Comparison of ENCODE assay signal across 8 cellular contexts in the genomic region with DNA sequence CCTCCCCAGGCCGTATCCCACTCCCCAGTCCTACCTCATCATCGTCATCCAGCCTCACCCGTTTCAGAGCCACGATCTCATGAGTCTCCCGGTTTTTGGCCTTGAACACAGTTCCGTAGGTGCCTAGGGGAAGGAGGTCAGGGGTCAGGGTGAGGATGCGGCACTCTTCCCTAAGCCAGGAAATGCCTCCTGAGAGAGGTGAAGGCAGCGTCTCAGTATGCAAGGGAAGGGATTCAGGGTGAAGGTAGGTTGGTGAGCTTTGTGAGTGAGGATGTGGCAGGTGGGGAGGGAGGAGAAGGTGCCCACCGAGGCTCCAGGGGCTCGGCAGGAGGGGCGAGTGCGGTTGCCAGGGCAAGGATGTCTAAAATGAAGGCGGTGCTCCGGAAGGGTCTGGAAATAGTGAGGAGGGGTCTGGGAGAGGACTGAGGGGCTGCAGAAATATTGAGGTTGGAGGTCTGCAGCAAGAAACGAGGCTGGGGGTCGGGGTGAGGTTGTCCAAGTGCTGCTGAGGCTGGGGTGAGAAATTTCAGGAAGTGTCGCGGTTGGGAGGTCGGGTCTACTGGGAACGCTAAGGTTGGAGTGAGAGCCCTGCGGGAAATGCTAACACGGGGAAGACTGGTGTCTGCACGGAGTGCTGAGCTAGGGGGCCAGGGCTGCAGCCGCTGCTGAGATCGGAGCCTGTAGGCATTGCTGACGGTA. TPM values are rescaled to one million over a fixed set of nuclear protein-coding genes. Genes with fewer than 3 reads are reported as not detected.
A peak's percentile ranks its signal among the peaks of the same experiment; 100 is the strongest.
DNase-seq lines count a peak whose midpoint lies in the region; ATAC-seq and TF ChIP-seq lines count a peak whose summit lies in the region.

No MANE protein-coding gene starts in this region.

- peaks cover 0 to 17% (median 6%) of the 10 kb centered on the region in 11 experiments; a peak in 16 of 22 replicates for H3K36me3 ChIP-seq in BLaER1 treated with 17β-estradiol and CSF1 and Interleukin-3, amounts not matched to agents 10 nM and 100 nM
- no peaks in the 10 kb centered on the region for H3K36me3 ChIP-seq in thoracic aorta

- H3K4me1 ChIP-seq in BLaER1 treated with 17β-estradiol and CSF1 and Interleukin-3, amounts not matched to agents 10 nM and 100 nM: peaks cover 57 to 67% (median 62%) of the 10 kb centered on the region in 10 experiments
- peaks cover 31 to 43% of the 10 kb centered on the region in 2 donors for H3K4me1 ChIP-seq in thoracic aorta (ENCODE audit: control insufficient read depth in 1 of 2, low read depth in 2 of 2)

- no peaks in the 10 kb centered on the region for H3K27me3 ChIP-seq in BLaER1 treated with 17β-estradiol and CSF1 and Interleukin-3, amounts not matched to agents 10 nM and 100 nM
- H3K27me3 ChIP-seq in thoracic aorta (replicated peaks; ENCODE audit: insufficient read depth): no peaks in the 10 kb centered on the region

- H3K9ac ChIP-seq in BLaER1 treated with 17β-estradiol and CSF1 and Interleukin-3, amounts not matched to agents 10 nM and 100 nM: peak overlapping the region; percentile 69 to 88 (median 83)

- no peaks in the 10 kb centered on the region for H3K9me3 Mint-ChIP-seq in activated T-helper 2 cell treated with anti-CD3 and anti-CD28 coated beads, Interferon-gamma antibody, Interleukin-2, Interleukin-4, amounts not matched to agents 10 μg/mL and 5 μg/mL and 100 μg/mL, durations not matched to agents 14 hours and 24 hours and 36 hours
- no peaks in the 10 kb centered on the region for H3K9me3 Mint-ChIP-seq in immature natural killer cell

- H3K4me3 ChIP-seq in BLaER1 treated with 17β-estradiol and CSF1 and Interleukin-3, amounts not matched to agents 10 nM and 100 nM: peak overlapping the region; percentile 76 to 97 (median 88)
- H3K4me3 ChIP-seq in thoracic aorta: peak overlapping the region; percentile 98

- peak overlapping the region; percentile 81 to 99 (median 97) for H3K4me2 ChIP-seq in BLaER1 treated with 17β-estradiol and CSF1 and Interleukin-3, amounts not matched to agents 10 nM and 100 nM

- peak overlapping the region; percentile 94 for H3K4me3 Mint-ChIP-seq in activated T-helper 2 cell treated with anti-CD3 and anti-CD28 coated beads, Interferon-gamma antibody, Interleukin-2, Interleukin-4, amounts not matched to agents 10 μg/mL and 5 μg/mL and 100 μg/mL, durations not matched to agents 14 hours and 24 hours and 36 hours (ENCODE audit: low read depth)
- H3K4me3 Mint-ChIP-seq in immature natural killer cell: peak overlapping the region; percentile 92 to 95 (median 92)

- H3K27me3 Mint-ChIP-seq in activated T-helper 2 cell treated with anti-CD3 and anti-CD28 coated beads, Interferon-gamma antibody, Interleukin-2, Interleukin-4, amounts not matched to agents 10 μg/mL and 5 μg/mL and 100 μg/mL, durations not matched to agents 14 hours and 24 hours and 36 hours (ENCODE audit: low read depth): no peaks in the 10 kb centered on the region
- H3K27me3 Mint-ChIP-seq in immature natural killer cell (ENCODE audit: low read depth in 3 of 3): peaks cover 0 to 6% (median 3%) of the 10 kb centered on the region in 3 donors

- peaks cover 14% of the 10 kb centered on the region for H3K36me3 Mint-ChIP-seq in activated T-helper 2 cell treated with anti-CD3 and anti-CD28 coated beads, Interferon-gamma antibody, Interleukin-2, Interleukin-4, amounts not matched to agents 10 μg/mL and 5 μg/mL and 100 μg/mL, durations not matched to agents 14 hours and 24 hours and 36 hours (ENCODE audit: low read depth)
- peaks cover 4 to 6% (median 5%) of the 10 kb centered on the region in 3 donors for H3K36me3 Mint-ChIP-seq in immature natural killer cell

- H3K4me1 Mint-ChIP-seq in activated T-helper 2 cell treated with anti-CD3 and anti-CD28 coated beads, Interferon-gamma antibody, Interleukin-2, Interleukin-4, amounts not matched to agents 10 μg/mL and 5 μg/mL and 100 μg/mL, durations not matched to agents 14 hours and 24 hours and 36 hours (ENCODE audit: low read depth): peaks cover 28% of the 10 kb centered on the region
- H3K4me1 Mint-ChIP-seq in immature natural killer cell: peaks cover 36 to 42% of the 10 kb centered on the region in 2 donors

- intact Hi-C loops in activated T-helper 2 cell treated with anti-CD3 and anti-CD28 coated beads, Interferon-gamma antibody, Interleukin-2, Interleukin-4, amounts not matched to agents 10 μg/mL and 5 μg/mL and 100 μg/mL, durations not matched to agents 14 hours and 24 hours and 36 hours (cut with micrococcal nuclease): loop anchor here (5.0 kb wide), 2 partner anchors 45 to 1220 kb away; a partner anchor contains a TSS

- H3K9me3 ChIP-seq in BLaER1 treated with 17β-estradiol and CSF1 and Interleukin-3, amounts not matched to agents 10 nM and 100 nM (replicated peaks in 1 of 11): no peaks in the 10 kb centered on the region
- H3K9me3 ChIP-seq in thoracic aorta: no peaks in the 10 kb centered on the region

- peak overlapping the region in 10 of 11 experiments; percentile 2 to 88 (median 82); a peak in 14 of 22 replicates for H3K27ac ChIP-seq in BLaER1 treated with 17β-estradiol and CSF1 and Interleukin-3, amounts not matched to agents 10 nM and 100 nM
- no peak overlapping the region for H3K27ac ChIP-seq in thoracic aorta

- ATAC-seq in GM19397 (IDR thresholded peaks at IDR 0.05; ENCODE audit: unreplicated experiment) (peak; percentile 8), HG03432 (IDR thresholded peaks at IDR 0.05; ENCODE audit: unreplicated experiment) (peak; percentile 10), thoracic aorta (ENCODE audit: insufficient number of reproducible peaks, low FRiP score, low read depth) (peak; percentile 15)

- H3K27ac Mint-ChIP-seq in activated T-helper 2 cell treated with anti-CD3 and anti-CD28 coated beads, Interferon-gamma antibody, Interleukin-2, Interleukin-4, amounts not matched to agents 10 μg/mL and 5 μg/mL and 100 μg/mL, durations not matched to agents 14 hours and 24 hours and 36 hours: peak overlapping the region; percentile 47
- H3K27ac Mint-ChIP-seq in immature natural killer cell: peak overlapping the region; percentile 62 to 97 (median 90)

- peaks cover 18 to 28% (median 22%) of the 10 kb centered on the region in 11 experiments; a peak in 20 of 22 replicates for H4K20me1 ChIP-seq in BLaER1 treated with 17β-estradiol and CSF1 and Interleukin-3, amounts not matched to agents 10 nM and 100 nM

- no peak for TF ChIP-seq CTCF in thoracic aorta (IDR thresholded peaks at IDR 0.05)

- DNase-seq in activated T-helper 2 cell treated with anti-CD3 and anti-CD28 coated beads, Interferon-gamma antibody, Interleukin-2, Interleukin-4, amounts not matched to agents 10 μg/mL and 5 μg/mL and 100 μg/mL, durations not matched to agents 14 hours and 24 hours and 36 hours (ENCODE audit: low spot score): no peak
- no peak for DNase-seq in immature natural killer cell
- DNase-seq in thoracic aorta (ENCODE audit: low spot score): no peak
- no peak for DNase-seq in activated CD4-positive, CD25-positive, alpha-beta regulatory T cell treated with anti-CD3 and anti-CD28 coated beads, Interleukin-2, amount 50 U/mL, for 72 hours
- no peak for DNase-seq in NOMO-1 (lab: John Stamatoyannopoulos, UW; ENCODE audit: unreplicated experiment in 2 of 2)

RNA-seq across cellular contexts. Expression of a gene that starts 0.5 kb away (rescaled TPM):
- total RNA-seq in activated T-helper 2 cell treated with anti-CD3 and anti-CD28 coated beads, Interferon-gamma antibody, Interleukin-2, Interleukin-4, amounts not matched to agents 10 μg/mL and 5 μg/mL and 100 μg/mL, durations not matched to agents 14 hours and 24 hours and 36 hours: 24.1 and 25.7 TPM in 2 replicates
- 10 to 100 TPM; 15.6 to 18.9 (median 17.9) TPM for polyA plus RNA-seq in immature natural killer cell
- total RNA-seq in thoracic aorta: 1 to 10 TPM; 1.8 to 3.1 TPM

RNA-seq across cellular contexts. Expression of a gene that starts 2.2 kb away (rescaled TPM):
- total RNA-seq in activated T-helper 2 cell treated with anti-CD3 and anti-CD28 coated beads, Interferon-gamma antibody, Interleukin-2, Interleukin-4, amounts not matched to agents 10 μg/mL and 5 μg/mL and 100 μg/mL, durations not matched to agents 14 hours and 24 hours and 36 hours: 106 and 109 TPM in 2 replicates
- polyA plus RNA-seq in immature natural killer cell: 10 to 100 TPM in 2 of 3 donors, 1 to 10 TPM in 1; 6.7 to 19.8 (median 10.9) TPM
- total RNA-seq in thoracic aorta: 100 to 1,000 TPM in 1 of 2 donors, 10 to 100 TPM in 1; 89.1 to 119 TPM

RNA-seq across cellular contexts. Expression of a gene that starts 8.9 kb away (rescaled TPM):
- total RNA-seq in activated T-helper 2 cell treated with anti-CD3 and anti-CD28 coated beads, Interferon-gamma antibody, Interleukin-2, Interleukin-4, amounts not matched to agents 10 μg/mL and 5 μg/mL and 100 μg/mL, durations not matched to agents 14 hours and 24 hours and 36 hours: 3.3 and 4.0 TPM in 2 replicates
- not detected for polyA plus RNA-seq in immature natural killer cell
- 1 to 10 TPM; 2.0 to 2.8 TPM for total RNA-seq in thoracic aorta

RNA-seq across cellular contexts. Expression of a gene that starts 23.4 kb away (rescaled TPM):
- total RNA-seq in activated T-helper 2 cell treated with anti-CD3 and anti-CD28 coated beads, Interferon-gamma antibody, Interleukin-2, Interleukin-4, amounts not matched to agents 10 μg/mL and 5 μg/mL and 100 μg/mL, durations not matched to agents 14 hours and 24 hours and 36 hours: 83.2 and 85.2 TPM in 2 replicates
- polyA plus RNA-seq in immature natural killer cell: 10 to 100 TPM; 49.0 to 57.6 (median 51.2) TPM
- 100 to 1,000 TPM in 1 of 2 donors, 10 to 100 TPM in 1; 59.0 to 110 TPM for total RNA-seq in thoracic aorta

RNA-seq across cellular contexts. Expression of a gene that starts 26.1 kb away (rescaled TPM):
- 57.4 and 60.8 TPM in 2 replicates for total RNA-seq in activated T-helper 2 cell treated with anti-CD3 and anti-CD28 coated beads, Interferon-gamma antibody, Interleukin-2, Interleukin-4, amounts not matched to agents 10 μg/mL and 5 μg/mL and 100 μg/mL, durations not matched to agents 14 hours and 24 hours and 36 hours
- 10 to 100 TPM; 47.5 to 57.5 (median 49.6) TPM for polyA plus RNA-seq in immature natural killer cell
- 10 to 100 TPM; 25.7 to 35.2 TPM for total RNA-seq in thoracic aorta

Comparison
In these comparisons a context has a peak if more than half of its experiments do, and no peak if none do; other contexts are left out.
1. H3K27ac ChIP-seq: peak in BLaER1 treated with 17β-estradiol and CSF1 and Interleukin-3, amounts not matched to agents 10 nM and 100 nM (10 of 11); none in thoracic aorta (0 of 2).
2. Peak in every context shown above with its lines, with median percentiles within 50 percentile points of each other: ATAC-seq.